In the genomic region with DNA sequence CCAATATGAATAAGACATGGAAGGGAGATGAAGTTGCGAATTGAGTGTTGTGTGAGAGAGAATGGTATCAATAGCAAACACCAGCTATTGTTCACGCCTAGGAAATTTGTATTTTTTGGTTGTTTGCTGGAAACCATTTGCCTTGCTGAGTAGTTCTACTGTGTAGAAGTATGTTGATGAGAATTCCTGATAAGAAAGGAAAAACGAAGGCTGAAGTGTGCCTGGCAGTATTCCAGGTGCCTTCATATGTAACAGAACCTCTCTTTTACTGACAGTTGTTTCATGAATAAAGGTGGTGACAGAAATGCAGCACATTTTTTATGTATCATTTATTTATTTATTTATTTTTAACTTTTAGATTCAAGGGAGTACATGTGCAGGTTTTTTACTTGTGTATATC, we compare ENCODE assay signal across 15 cellular contexts.
DNase-seq lines count a peak whose midpoint lies in the region; ATAC-seq and TF ChIP-seq lines count a peak whose summit lies in the region.
"Had no signal": no experiment of that assay in that cellular context is flagged by ENCODE, and none has a peak within 500 bp of the region (broad histone marks: within the 10 kb centered on the region; RNA-seq: fewer than 3 reads in every experiment).

No MANE protein-coding gene starts in this region.

- no peak overlapping the region for H2BK5ac ChIP-seq in trophoblast cell (ENCODE audit: low read depth, low read length, poor library complexity)

- H3K9me3 ChIP-seq in trophoblast cell (ENCODE audit: insufficient read depth, low read depth, low read length), result peaks cover 2% of the 10 kb centered on the region

- no peak overlapping the region for H3K23ac ChIP-seq in trophoblast cell (ENCODE audit: low read length)

- no peak overlapping the region for H4K91ac ChIP-seq in trophoblast cell (ENCODE audit: low read depth, low read length)

- no peak overlapping the region for H2AFZ ChIP-seq in trophoblast cell (ENCODE audit: insufficient read depth, low read length, poor library complexity)
- H2AFZ ChIP-seq: GM23338 had no signal

- peaks cover 3 to 7% of the 10 kb centered on the region in 2 donors for H3K36me3 Mint-ChIP-seq in activated T-cell treated with anti-CD3 and anti-CD28 coated beads, Interleukin-2, amount 50 U/mL, for 72 hours (ENCODE audit: insufficient read depth in 2 of 2)

- no peaks in the 10 kb centered on the region for H3K27me3 ChIP-seq in trophoblast cell (ENCODE audit: insufficient read depth, low read length)
- H3K27me3 ChIP-seq: BLaER1 treated with 17β-estradiol and CSF1 and Interleukin-3, amounts not matched to agents 10 nM and 100 nM had no signal

- no peak overlapping the region for H3K4ac ChIP-seq in trophoblast cell (ENCODE audit: low read depth, low read length)

- no peak overlapping the region for H3K27ac Mint-ChIP-seq in activated T-cell treated with anti-CD3 and anti-CD28 coated beads, Interleukin-2, amount 50 U/mL, for 72 hours
- H3K27ac Mint-ChIP-seq: CD4-positive, CD25-positive, alpha-beta regulatory T cell; GM23338 had no signal

- H3K18ac ChIP-seq in trophoblast cell (ENCODE audit: low read length), result no peak overlapping the region

- no CpG with 5 or more reads among the region's 3 CpGs for WGBS in trophoblast cell (ENCODE audit: extremely low coverage, insufficient coverage, insufficient read length)

- no peak overlapping the region for H2BK120ac ChIP-seq in trophoblast cell (ENCODE audit: insufficient read depth, low read length, poor library complexity)

- no peak overlapping the region for H3K4me2 ChIP-seq in trophoblast cell (ENCODE audit: low read length)
- H3K4me2 ChIP-seq: BLaER1 treated with 17β-estradiol and CSF1 and Interleukin-3, amounts not matched to agents 10 nM and 100 nM; GM23338 had no signal

- H3K4me3 Mint-ChIP-seq in activated T-cell treated with anti-CD3 and anti-CD28 coated beads, Interleukin-2, amount 50 U/mL, for 72 hours, result no peak overlapping the region
- H3K4me3 Mint-ChIP-seq: CD4-positive, CD25-positive, alpha-beta regulatory T cell; GM23338 had no signal

- DNase-seq in EL, result peak; percentile 7
- peak; percentile 39 for DNase-seq in dermis blood vessel endothelial cell
- peak; percentile 8 to 67 for DNase-seq in trophoblast cell
- DNase-seq in activated T-cell treated with anti-CD3 and anti-CD28 coated beads, Interleukin-2, amount 50 U/mL, for 72 hours, result no peak
- DNase-seq in cardiac septum (ENCODE audit: low spot score), result no peak
- DNase-seq: ACHN; CD4-positive, CD25-positive, alpha-beta regulatory T cell; DMS53; H7 had no signal

- H3K4me1 Mint-ChIP-seq in activated T-cell treated with anti-CD3 and anti-CD28 coated beads, Interleukin-2, amount 50 U/mL, for 72 hours (ENCODE audit: low read depth), result peaks cover 9% of the 10 kb centered on the region

- H3K4me3 ChIP-seq in trophoblast cell (ENCODE audit: low read depth, low read length), result no peak overlapping the region
- H3K4me3 ChIP-seq: BLaER1 treated with 17β-estradiol and CSF1 and Interleukin-3, amounts not matched to agents 10 nM and 100 nM; GM12878; GM23338 had no signal

- intact Hi-C loops in cardiac septum (cut with DNase I), result no loop called here

- H3K4me1 ChIP-seq in trophoblast cell (ENCODE audit: control insufficient read depth in 1 of 2, insufficient read depth in 2 of 2, low read length in 2 of 2), result peaks cover 2 to 7% of the 10 kb centered on the region in 2 experiments
- H3K4me1 ChIP-seq: BLaER1 treated with 17β-estradiol and CSF1 and Interleukin-3, amounts not matched to agents 10 nM and 100 nM had no signal

- H2AK5ac ChIP-seq in trophoblast cell (ENCODE audit: low read length), result no peak overlapping the region

- H3K79me2 ChIP-seq in trophoblast cell (ENCODE audit: control insufficient read depth, insufficient read depth, low read length, poor library complexity), result no peaks in the 10 kb centered on the region

- H2BK12ac ChIP-seq in trophoblast cell (ENCODE audit: low read length), result no peak overlapping the region

- no peak overlapping the region for H3K27ac ChIP-seq in trophoblast cell (ENCODE audit: low read depth, low read length)
- H3K27ac ChIP-seq: BLaER1 treated with 17β-estradiol and CSF1 and Interleukin-3, amounts not matched to agents 10 nM and 100 nM; HL-60 had no signal

- no peaks in the 10 kb centered on the region for H3K27me3 Mint-ChIP-seq in activated T-cell treated with anti-CD3 and anti-CD28 coated beads, Interleukin-2, amount 50 U/mL, for 72 hours (ENCODE audit: low read depth)
- H3K27me3 Mint-ChIP-seq: CD4-positive, CD25-positive, alpha-beta regulatory T cell had no signal

- H4K12ac ChIP-seq in trophoblast cell (ENCODE audit: low read depth, low read length), result no peak overlapping the region

- no peak overlapping the region for H3K9ac ChIP-seq in trophoblast cell (ENCODE audit: low read length)
- H3K9ac ChIP-seq: BLaER1 treated with 17β-estradiol and CSF1 and Interleukin-3, amounts not matched to agents 10 nM and 100 nM had no signal

- no peaks in the 10 kb centered on the region for H3K9me3 Mint-ChIP-seq in activated T-cell treated with anti-CD3 and anti-CD28 coated beads, Interleukin-2, amount 50 U/mL, for 72 hours
- H3K9me3 Mint-ChIP-seq: CD4-positive, CD25-positive, alpha-beta regulatory T cell; GM23338 had no signal

- no peak overlapping the region for H3K14ac ChIP-seq in trophoblast cell (ENCODE audit: low read length)

- peaks cover 2 to 5% of the 10 kb centered on the region in 2 experiments for H3K36me3 ChIP-seq in trophoblast cell (ENCODE audit: control insufficient read depth in 1 of 2, insufficient read depth in 2 of 2, low read length in 2 of 2)

- peak; percentile 50 for ATAC-seq in SK-N-SH treated with all-trans-retinoic acid at 6 μM for 48 hours
- ATAC-seq in activated T-cell treated with anti-CD3 and anti-CD28 coated beads, Interleukin-2, amount 50 U/mL, for 72 hours (replicated peaks in 1 of 2), result no peak
- ATAC-seq in HG03039 (IDR thresholded peaks at IDR 0.05; ENCODE audit: unreplicated experiment), result no peak
- ATAC-seq: GM23338 had no signal

- H3K79me1 ChIP-seq in trophoblast cell (ENCODE audit: low read length), result peaks cover 2% of the 10 kb centered on the region

- no peak overlapping the region for H4K8ac ChIP-seq in trophoblast cell (ENCODE audit: low read depth, low read length)

TF ChIP-seq in SK-N-SH treated with all-trans-retinoic acid at 6 μM for 48 hours, 23 proteins besides CTCF, POLR2A, EP300 and RAD21 (continues in another document):
- no peak for TF ChIP-seq ZNF70 (CRISPR knock-in tag; IDR thresholded peaks at IDR 0.05)
- TF ChIP-seq CSDC2 (CRISPR knock-in tag; IDR thresholded peaks at IDR 0.05), result no peak
- TF ChIP-seq ARNTL (CRISPR knock-in tag; IDR thresholded peaks at IDR 0.05; ENCODE audit: borderline replicate concordance, low read depth), result no peak
- no peak for TF ChIP-seq ZC3H10 (CRISPR knock-in tag; IDR thresholded peaks at IDR 0.05)
- no peak for TF ChIP-seq BACH2 (CRISPR knock-in tag; IDR thresholded peaks at IDR 0.05; ENCODE audit: borderline replicate concordance)
- TF ChIP-seq ZFP3 (CRISPR knock-in tag; IDR thresholded peaks at IDR 0.05), result no peak
- TF ChIP-seq GLIS3 (CRISPR knock-in tag; IDR thresholded peaks at IDR 0.05), result no peak
- TF ChIP-seq SNAI2 (CRISPR knock-in tag; IDR thresholded peaks at IDR 0.05), result no peak
- TF ChIP-seq TCF4 (CRISPR knock-in tag; IDR thresholded peaks at IDR 0.05; ENCODE audit: borderline replicate concordance), result no peak
- no peak for TF ChIP-seq PPARA (CRISPR knock-in tag; IDR thresholded peaks at IDR 0.05; ENCODE audit: borderline replicate concordance)
- TF ChIP-seq, protein P1, sequence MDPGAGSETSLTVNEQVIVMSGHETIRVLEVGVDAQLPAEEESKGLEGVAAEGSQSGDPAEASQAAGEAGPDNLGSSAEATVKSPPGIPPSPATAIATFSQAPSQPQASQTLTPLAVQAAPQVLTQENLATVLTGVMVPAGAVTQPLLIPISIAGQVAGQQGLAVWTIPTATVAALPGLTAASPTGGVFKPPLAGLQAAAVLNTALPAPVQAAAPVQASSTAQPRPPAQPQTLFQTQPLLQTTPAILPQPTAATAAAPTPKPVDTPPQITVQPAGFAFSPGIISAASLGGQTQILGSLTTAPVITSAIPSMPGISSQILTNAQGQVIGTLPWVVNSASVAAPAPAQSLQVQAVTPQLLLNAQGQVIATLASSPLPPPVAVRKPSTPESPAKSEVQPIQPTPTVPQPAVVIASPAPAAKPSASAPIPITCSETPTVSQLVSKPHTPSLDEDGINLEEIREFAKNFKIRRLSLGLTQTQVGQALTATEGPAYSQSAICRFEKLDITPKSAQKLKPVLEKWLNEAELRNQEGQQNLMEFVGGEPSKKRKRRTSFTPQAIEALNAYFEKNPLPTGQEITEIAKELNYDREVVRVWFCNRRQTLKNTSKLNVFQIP (CRISPR knock-in tag; IDR thresholded peaks at IDR 0.05; ENCODE audit: borderline replicate concordance, low read depth), result no peak
- TF ChIP-seq TOX (CRISPR knock-in tag; IDR thresholded peaks at IDR 0.05; ENCODE audit: borderline replicate concordance), result no peak
- no peak for TF ChIP-seq ESRRG (CRISPR knock-in tag; IDR thresholded peaks at IDR 0.05)
- TF ChIP-seq, protein P2, sequence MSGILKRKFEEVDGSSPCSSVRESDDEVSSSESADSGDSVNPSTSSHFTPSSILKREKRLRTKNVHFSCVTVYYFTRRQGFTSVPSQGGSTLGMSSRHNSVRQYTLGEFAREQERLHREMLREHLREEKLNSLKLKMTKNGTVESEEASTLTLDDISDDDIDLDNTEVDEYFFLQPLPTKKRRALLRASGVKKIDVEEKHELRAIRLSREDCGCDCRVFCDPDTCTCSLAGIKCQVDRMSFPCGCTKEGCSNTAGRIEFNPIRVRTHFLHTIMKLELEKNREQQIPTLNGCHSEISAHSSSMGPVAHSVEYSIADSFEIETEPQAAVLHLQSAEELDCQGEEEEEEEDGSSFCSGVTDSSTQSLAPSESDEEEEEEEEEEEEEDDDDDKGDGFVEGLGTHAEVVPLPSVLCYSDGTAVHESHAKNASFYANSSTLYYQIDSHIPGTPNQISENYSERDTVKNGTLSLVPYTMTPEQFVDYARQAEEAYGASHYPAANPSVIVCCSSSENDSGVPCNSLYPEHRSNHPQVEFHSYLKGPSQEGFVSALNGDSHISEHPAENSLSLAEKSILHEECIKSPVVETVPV (CRISPR knock-in tag; IDR thresholded peaks at IDR 0.05), result no peak
- TF ChIP-seq, protein P3, sequence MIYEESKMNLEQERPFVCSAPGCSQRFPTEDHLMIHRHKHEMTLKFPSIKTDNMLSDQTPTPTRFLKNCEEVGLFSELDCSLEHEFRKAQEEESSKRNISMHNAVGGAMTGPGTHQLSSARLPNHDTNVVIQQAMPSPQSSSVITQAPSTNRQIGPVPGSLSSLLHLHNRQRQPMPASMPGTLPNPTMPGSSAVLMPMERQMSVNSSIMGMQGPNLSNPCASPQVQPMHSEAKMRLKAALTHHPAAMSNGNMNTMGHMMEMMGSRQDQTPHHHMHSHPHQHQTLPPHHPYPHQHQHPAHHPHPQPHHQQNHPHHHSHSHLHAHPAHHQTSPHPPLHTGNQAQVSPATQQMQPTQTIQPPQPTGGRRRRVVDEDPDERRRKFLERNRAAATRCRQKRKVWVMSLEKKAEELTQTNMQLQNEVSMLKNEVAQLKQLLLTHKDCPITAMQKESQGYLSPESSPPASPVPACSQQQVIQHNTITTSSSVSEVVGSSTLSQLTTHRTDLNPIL (CRISPR knock-in tag; IDR thresholded peaks at IDR 0.05; ENCODE audit: low read depth), result no peak
- TF ChIP-seq RARB (CRISPR knock-in tag; IDR thresholded peaks at IDR 0.05), result no peak

Comparison
In these comparisons a context has a peak if more than half of its experiments do, and no peak if none do; other contexts are left out.
1. DNase-seq: peak in EL (single experiment), dermis blood vessel endothelial cell (single experiment) and trophoblast cell (2 of 2); none in activated T-cell treated with anti-CD3 and anti-CD28 coated beads, Interleukin-2, amount 50 U/mL, for 72 hours (0 of 2) and cardiac septum (single experiment).